24 cellular contexts compared by ENCODE assay signal in genomic region chr2:132542953-132543569, GRCh38.
DNase-seq lines count a peak whose midpoint lies in the region; ATAC-seq, FAIRE-seq and TF ChIP-seq lines count a peak whose summit lies in the region.
"Had no signal": no experiment of that assay in that cellular context is flagged by ENCODE, and none has a peak within 500 bp of the region (broad histone marks: within the 10 kb centered on the region; RNA-seq: fewer than 3 reads in every experiment).

No MANE protein-coding gene starts in this region.

- H3K4me3 ChIP-seq in breast epithelium (no peak overlapping the region), bronchial epithelial cell (ENCODE audit: low read depth, low read length) (no peak overlapping the region), left lung (no peak overlapping the region), mucosa of descending colon (no peak overlapping the region)
- H3K4me3 ChIP-seq in CD8-positive, alpha-beta T cell (ENCODE audit: low read depth, low read length), result no peak overlapping the region
- H3K4me3 ChIP-seq: ascending aorta, prostate gland, SJSA1, skin epidermis, uterus had no signal

- H3K27me3 ChIP-seq in breast epithelium, result no peaks in the 10 kb centered on the region
- H3K27me3 ChIP-seq in bronchial epithelial cell (ENCODE audit: control insufficient read depth, insufficient read depth, low read length), result no peaks in the 10 kb centered on the region
- H3K27me3 ChIP-seq in left lung, result no peaks in the 10 kb centered on the region
- H3K27me3 ChIP-seq in CD8-positive, alpha-beta T cell (ENCODE audit: insufficient read depth, low read length), result no peaks in the 10 kb centered on the region
- H3K27me3 ChIP-seq: ascending aorta, SJSA1, uterus had no signal

- no peak for TF ChIP-seq POLR2A in breast epithelium (IDR thresholded peaks at IDR 0.05)

- H3K27me3 Mint-ChIP-seq in MCF 10A (ENCODE audit: insufficient read depth, unreplicated experiment), result no peaks in the 10 kb centered on the region
- no peaks in the 10 kb centered on the region for H3K27me3 Mint-ChIP-seq in CD8-positive, alpha-beta T cell (ENCODE audit: low read depth)
- H3K27me3 Mint-ChIP-seq: activated B cell treated with CpG ODN at 0.5 μM for 24 hours; activated CD4-positive, alpha-beta memory T cell treated with anti-CD3 and anti-CD28 coated beads, Interleukin-2, amount 10 ng/mL, durations not matched to agents 7 days and 5 days; activated naive CD4-positive, alpha-beta T cell treated with anti-CD3 and anti-CD28 coated beads, Interleukin-2, amount 10 ng/mL, durations not matched to agents 7 days and 5 days; activated T-cell treated with anti-CD3 and anti-CD28 coated beads, Interleukin-2, amount 50 U/mL, for 24 hours; CD4-positive, CD25-positive, alpha-beta regulatory T cell had no signal

- ATAC-seq in left lung (peak; percentile 58), mucosa of descending colon (no peak), HG03025 (IDR thresholded peaks at IDR 0.05; ENCODE audit: low FRiP score, unreplicated experiment) (no peak)
- ATAC-seq in CD8-positive, alpha-beta T cell, result no peak

- H3K4me1 Mint-ChIP-seq in MCF 10A (ENCODE audit: insufficient read depth, unreplicated experiment), result peaks cover 12% of the 10 kb centered on the region
- H3K4me1 Mint-ChIP-seq in CD8-positive, alpha-beta T cell (ENCODE audit: low read depth), result no peaks in the 10 kb centered on the region
- H3K4me1 Mint-ChIP-seq: activated B cell treated with CpG ODN at 0.5 μM for 24 hours; activated CD4-positive, alpha-beta memory T cell treated with anti-CD3 and anti-CD28 coated beads, Interleukin-2, amount 10 ng/mL, durations not matched to agents 7 days and 5 days; activated naive CD4-positive, alpha-beta T cell treated with anti-CD3 and anti-CD28 coated beads, Interleukin-2, amount 10 ng/mL, durations not matched to agents 7 days and 5 days; CD4-positive, CD25-positive, alpha-beta regulatory T cell had no signal

- peaks cover 6 to 33% of the 10 kb centered on the region in 2 donors for H3K9me3 ChIP-seq in breast epithelium
- peaks cover 0 to 32% of the 10 kb centered on the region in 2 donors for H3K9me3 ChIP-seq in left lung
- H3K9me3 ChIP-seq in CD8-positive, alpha-beta T cell (ENCODE audit: low read length), result no peaks in the 10 kb centered on the region
- peaks cover 3% of the 10 kb centered on the region for H3K9me3 ChIP-seq in mucosa of descending colon
- H3K9me3 ChIP-seq: ascending aorta, prostate gland, SJSA1, uterus had no signal

- H3K4me1 ChIP-seq in breast epithelium, result no peaks in the 10 kb centered on the region
- no peaks in the 10 kb centered on the region for H3K4me1 ChIP-seq in left lung
- H3K4me1 ChIP-seq in CD8-positive, alpha-beta T cell (ENCODE audit: insufficient read depth, low read length), result no peaks in the 10 kb centered on the region
- no peaks in the 10 kb centered on the region for H3K4me1 ChIP-seq in mucosa of descending colon (ENCODE audit: low read depth)
- H3K4me1 ChIP-seq: ascending aorta, prostate gland, SJSA1, uterus had no signal

- no peak overlapping the region for H3K27ac ChIP-seq in breast epithelium
- no peak overlapping the region for H3K27ac ChIP-seq in left lung
- no peak overlapping the region for H3K27ac ChIP-seq in CD8-positive, alpha-beta T cell (ENCODE audit: low read depth, low read length)
- H3K27ac ChIP-seq: ascending aorta, prostate gland, SJSA1, skin epidermis, uterus had no signal

- intact Hi-C loops in MCF 10A (cut with micrococcal nuclease) (loop anchor here (10.0 kb wide), 2 partner anchors 112 to 278 kb away; no protein-coding TSS in a partner anchor), breast epithelium (cut with DNase I; ENCODE audit: low total_unique reads) (no loop called here), left lung (cut with DNase I) (loop anchor here in 1 of 2 donors (10.0 kb wide), 1 partner anchor 632 kb away; no protein-coding TSS in a partner anchor), mucosa of descending colon (cut with DNase I, micrococcal nuclease) (loop anchor here (10.0 kb wide), 2 partner anchors 622 to 632 kb away; no protein-coding TSS in a partner anchor)
- intact Hi-C loops in CD8-positive, alpha-beta T cell (cut with DNase I, micrococcal nuclease), result no loop called here

- no peaks in the 10 kb centered on the region for H3K9me3 Mint-ChIP-seq in MCF 10A (ENCODE audit: unreplicated experiment)
- H3K9me3 Mint-ChIP-seq in CD8-positive, alpha-beta T cell, result no peaks in the 10 kb centered on the region
- H3K9me3 Mint-ChIP-seq: activated T-cell treated with anti-CD3 and anti-CD28 coated beads, Interleukin-2, amount 50 U/mL, for 24 hours; T-helper 2 cell treated with Interferon-gamma antibody and Interleukin-4, amounts not matched to agents 5 μg/mL and 100 μg/mL, for 36 hours had no signal

- CTCF ChIA-PET in MCF 10A (lab: Yijun Ruan, JAX), result interaction anchor here (0.6 to 2.4 kb wide), 5 partner anchors 17 to 628 kb away, joined by 3 to 4 read pairs (median 3); no protein-coding TSS in a partner anchor
- CTCF ChIA-PET in CD8-positive, alpha-beta T cell (lab: Charles Lee), result no interaction called here

- TF ChIP-seq CTCF in MCF 10A (IDR thresholded peaks at IDR 0.05; ENCODE audit: unreplicated experiment) (no peak), breast epithelium (IDR thresholded peaks at IDR 0.05) (no peak), bronchial epithelial cell (IDR thresholded peaks at IDR 0.05; ENCODE audit: insufficient read depth, low read length, severe bottlenecking) (no peak), left lung (IDR thresholded peaks at IDR 0.05) (no peak), mucosa of descending colon (IDR thresholded peaks at IDR 0.05) (no peak)
- TF ChIP-seq CTCF in CD8-positive, alpha-beta T cell (IDR thresholded peaks at IDR 0.05), result no peak

- peak overlapping the region; percentile 83 for H3K27ac Mint-ChIP-seq in MCF 10A (ENCODE audit: low read depth, unreplicated experiment)
- no peak overlapping the region for H3K27ac Mint-ChIP-seq in CD8-positive, alpha-beta T cell
- H3K27ac Mint-ChIP-seq: activated B cell treated with CpG ODN at 0.5 μM for 24 hours; activated CD4-positive, alpha-beta memory T cell treated with anti-CD3 and anti-CD28 coated beads, Interleukin-2, amount 10 ng/mL, durations not matched to agents 7 days and 5 days; activated naive CD4-positive, alpha-beta T cell treated with anti-CD3 and anti-CD28 coated beads, Interleukin-2, amount 10 ng/mL, durations not matched to agents 7 days and 5 days; activated T-cell treated with anti-CD3 and anti-CD28 coated beads, Interleukin-2, amount 50 U/mL, for 24 hours; CD4-positive, CD25-positive, alpha-beta regulatory T cell; mesothelial cell of epicardium; nephron; T-helper 2 cell treated with Interferon-gamma antibody and Interleukin-4, amounts not matched to agents 5 μg/mL and 100 μg/mL, for 36 hours had no signal

- DNase-seq in MCF 10A (ENCODE audit: unreplicated experiment), result no peak
- no peak for DNase-seq in breast epithelium (ENCODE audit: low spot score in 2 of 2)
- peak; percentile 80 for DNase-seq in bronchial epithelial cell (ENCODE audit: low read depth)
- no peak for DNase-seq in left lung
- no peak for DNase-seq in CD8-positive, alpha-beta T cell
- no peak for DNase-seq in mucosa of descending colon
- DNase-seq in HK-2 (ENCODE audit: unreplicated experiment), result no peak
- DNase-seq: activated B cell treated with CpG ODN at 0.5 μM for 24 hours; activated CD4-positive, alpha-beta memory T cell treated with anti-CD3 and anti-CD28 coated beads, Interleukin-2, amount 10 ng/mL, durations not matched to agents 7 days and 5 days; activated naive CD4-positive, alpha-beta T cell treated with anti-CD3 and anti-CD28 coated beads, Interleukin-2, amount 10 ng/mL, durations not matched to agents 7 days and 5 days; activated T-cell treated with anti-CD3 and anti-CD28 coated beads, Interleukin-2, amount 50 U/mL, for 24 hours; CD4-positive, CD25-positive, alpha-beta regulatory T cell; Kasumi-1; NCI-H774; uterus had no signal

- H3K4me3 Mint-ChIP-seq in MCF 10A (ENCODE audit: unreplicated experiment), result no peak overlapping the region
- no peak overlapping the region for H3K4me3 Mint-ChIP-seq in CD8-positive, alpha-beta T cell
- H3K4me3 Mint-ChIP-seq: activated B cell treated with CpG ODN at 0.5 μM for 24 hours; activated CD4-positive, alpha-beta memory T cell treated with anti-CD3 and anti-CD28 coated beads, Interleukin-2, amount 10 ng/mL, durations not matched to agents 7 days and 5 days; activated naive CD4-positive, alpha-beta T cell treated with anti-CD3 and anti-CD28 coated beads, Interleukin-2, amount 10 ng/mL, durations not matched to agents 7 days and 5 days; activated T-cell treated with anti-CD3 and anti-CD28 coated beads, Interleukin-2, amount 50 U/mL, for 24 hours; CD4-positive, CD25-positive, alpha-beta regulatory T cell; mesothelial cell of epicardium; nephron; T-helper 2 cell treated with Interferon-gamma antibody and Interleukin-4, amounts not matched to agents 5 μg/mL and 100 μg/mL, for 36 hours had no signal

- FAIRE-seq in bronchial epithelial cell (lab: Jason Lieb, UNC), result no peak
- FAIRE-seq: keratinocyte had no signal

- H3K36me3 ChIP-seq in breast epithelium (no peaks in the 10 kb centered on the region), bronchial epithelial cell (ENCODE audit: control insufficient read depth, insufficient read depth, low read length) (peaks cover 1% of the 10 kb centered on the region), left lung (no peaks in the 10 kb centered on the region), mucosa of descending colon (ENCODE audit: low read depth) (no peaks in the 10 kb centered on the region)
- H3K36me3 ChIP-seq in CD8-positive, alpha-beta T cell (ENCODE audit: insufficient read depth, low read length), result no peaks in the 10 kb centered on the region
- H3K36me3 ChIP-seq: ascending aorta, prostate gland, SJSA1, uterus had no signal

- POLR2A ChIA-PET in MCF 10A (lab: Yijun Ruan, JAX), result interaction anchor here (0.6 to 0.7 kb wide), 2 partner anchors 77 to 104 kb away, joined by 3 to 4 read pairs; no protein-coding TSS in a partner anchor
- POLR2A ChIA-PET in CD8-positive, alpha-beta T cell (lab: Charles Lee), result no interaction called here

- peaks cover 4% of the 10 kb centered on the region for H3K36me3 Mint-ChIP-seq in MCF 10A (ENCODE audit: insufficient read depth, unreplicated experiment)
- no peaks in the 10 kb centered on the region for H3K36me3 Mint-ChIP-seq in CD8-positive, alpha-beta T cell
- H3K36me3 Mint-ChIP-seq: activated naive CD4-positive, alpha-beta T cell treated with anti-CD3 and anti-CD28 coated beads, Interleukin-2, amount 10 ng/mL, durations not matched to agents 7 days and 5 days; CD4-positive, CD25-positive, alpha-beta regulatory T cell; mesothelial cell of epicardium had no signal

- BruUV-seq in MCF 10A (replicated peaks; lab: Mats Ljungman, UMichigan), result no TSS peak

Comparison
In these comparisons a context has a peak if more than half of its experiments do, and no peak if none do; other contexts are left out.
1. intact Hi-C loops: an anchor here in MCF 10A (10.0 kb wide) and mucosa of descending colon (10.0 kb wide); none called in breast epithelium and CD8-positive, alpha-beta T cell.